1 cellular context compared by ENCODE assay signal in the genomic region with DNA sequence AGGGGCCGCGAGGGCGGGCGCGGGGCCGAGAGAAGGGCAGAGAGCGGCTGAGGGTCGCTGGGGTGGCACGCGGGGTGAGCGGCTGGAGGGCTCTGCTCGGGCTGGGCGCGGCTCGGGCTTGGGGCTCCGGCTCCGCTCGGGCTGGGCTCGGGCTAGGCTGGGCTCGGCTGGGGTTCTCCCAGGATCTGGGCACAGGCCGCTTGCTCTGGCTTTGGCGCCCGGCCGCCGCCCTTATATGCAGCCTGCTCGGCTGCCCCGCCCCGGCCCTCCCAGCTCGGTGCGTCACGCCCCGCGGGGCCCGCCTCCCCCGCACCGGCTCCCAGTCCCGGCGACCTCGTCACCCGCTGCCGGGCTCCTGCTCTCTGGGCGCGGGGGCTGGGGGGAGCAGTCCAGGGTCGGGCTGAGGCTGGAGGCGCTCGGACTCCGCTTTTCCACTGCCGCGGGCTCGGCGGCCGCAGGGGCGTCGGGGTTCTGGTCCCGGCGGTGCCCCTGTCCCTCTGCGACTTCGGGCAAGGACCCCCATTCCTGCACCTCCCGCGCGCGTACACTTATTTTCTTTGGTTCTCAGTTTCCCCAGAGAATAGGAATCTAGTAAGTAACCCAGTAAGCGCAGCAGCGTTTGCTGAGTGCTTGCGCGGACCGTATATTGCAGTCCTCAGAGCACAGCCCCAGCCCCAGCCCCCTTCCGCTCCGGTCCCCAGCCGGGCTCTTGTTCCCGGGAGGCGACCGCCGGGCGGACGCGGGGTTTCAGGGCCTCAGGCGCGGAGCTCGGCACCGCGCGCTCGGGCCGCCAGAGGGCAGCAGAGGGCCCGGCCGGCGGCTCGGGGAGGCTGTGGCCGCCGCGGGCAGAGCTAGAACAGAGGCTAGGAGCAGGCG.
TF ChIP-seq lines count a peak whose summit lies in the region.

A gene with protein sequence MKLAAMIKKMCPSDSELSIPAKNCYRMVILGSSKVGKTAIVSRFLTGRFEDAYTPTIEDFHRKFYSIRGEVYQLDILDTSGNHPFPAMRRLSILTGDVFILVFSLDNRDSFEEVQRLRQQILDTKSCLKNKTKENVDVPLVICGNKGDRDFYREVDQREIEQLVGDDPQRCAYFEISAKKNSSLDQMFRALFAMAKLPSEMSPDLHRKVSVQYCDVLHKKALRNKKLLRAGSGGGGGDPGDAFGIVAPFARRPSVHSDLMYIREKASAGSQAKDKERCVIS (minus strand): TSS at position 207 of the 876 bp plus-strand sequence. CDS start 214 bp downstream, outside the sequence.

TF ChIP-seq in HepG2, 621 proteins besides CTCF, POLR2A, EP300 and RAD21 (continued from another document and continues in another):
- TF ChIP-seq, protein P1, sequence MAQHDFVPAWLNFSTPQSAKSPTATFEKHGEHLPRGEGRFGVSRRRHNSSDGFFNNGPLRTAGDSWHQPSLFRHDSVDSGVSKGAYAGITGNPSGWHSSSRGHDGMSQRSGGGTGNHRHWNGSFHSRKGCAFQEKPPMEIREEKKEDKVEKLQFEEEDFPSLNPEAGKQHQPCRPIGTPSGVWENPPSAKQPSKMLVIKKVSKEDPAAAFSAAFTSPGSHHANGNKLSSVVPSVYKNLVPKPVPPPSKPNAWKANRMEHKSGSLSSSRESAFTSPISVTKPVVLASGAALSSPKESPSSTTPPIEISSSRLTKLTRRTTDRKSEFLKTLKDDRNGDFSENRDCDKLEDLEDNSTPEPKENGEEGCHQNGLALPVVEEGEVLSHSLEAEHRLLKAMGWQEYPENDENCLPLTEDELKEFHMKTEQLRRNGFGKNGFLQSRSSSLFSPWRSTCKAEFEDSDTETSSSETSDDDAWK (CRISPR knock-in tag; IDR thresholded peaks at IDR 0.05): no peak
- TF ChIP-seq KMT2B (CRISPR knock-in tag; IDR thresholded peaks at IDR 0.05) (no peak), SALL2 (CRISPR knock-in tag; IDR thresholded peaks at IDR 0.05) (peak; percentile 76; the same call in 1 of the 2 replicates), NCOA5 (CRISPR knock-in tag; IDR thresholded peaks at IDR 0.05) (no peak), KLF9 (CRISPR knock-in tag; IDR thresholded peaks at IDR 0.05; ENCODE audit: low read depth) (no peak; the same call in 1 of the 2 replicates), ZNF296 (CRISPR knock-in tag; conservative IDR thresholded peaks at IDR 0.05) (no peak), TAF1 (CRISPR knock-in tag; IDR thresholded peaks at IDR 0.05) (peak; percentile 66), ZNF354B (CRISPR knock-in tag; IDR thresholded peaks at IDR 0.05) (no peak), EEA1 (CRISPR knock-in tag; IDR thresholded peaks at IDR 0.05; ENCODE audit: borderline replicate concordance) (peak; percentile 79; the same call in 1 of the 2 replicates), POLR2AphosphoS2 (IDR thresholded peaks at IDR 0.05; ENCODE audit: low read depth, low read length) (no peak), EHMT2 (IDR thresholded peaks at IDR 0.05; ENCODE audit: borderline replicate concordance, low read depth, low read length) (no peak), CCDC6 (CRISPR knock-in tag; IDR thresholded peaks at IDR 0.05) (peak; percentile 25; the same call in 1 of the 2 replicates), RBM22 (optimal IDR thresholded peaks at IDR 0.05; ENCODE audit: low read length) (no peak), RXRB (CRISPR knock-in tag; IDR thresholded peaks at IDR 0.05; ENCODE audit: borderline replicate concordance) (no peak), EZH2 (conservative IDR thresholded peaks at IDR 0.05; ENCODE audit: low read depth, low read length) (no peak), ZNF431 (CRISPR knock-in tag; IDR thresholded peaks at IDR 0.05; ENCODE audit: borderline replicate concordance, low read depth) (0 out of 2 replicates have a peak, but pooled peaks have one; percentile 23), ZFY (CRISPR knock-in tag; IDR thresholded peaks at IDR 0.05) (peak; percentile 74), ZNF614 (CRISPR knock-in tag; IDR thresholded peaks at IDR 0.05; ENCODE audit: borderline replicate concordance) (no peak), U2AF1 (optimal IDR thresholded peaks at IDR 0.05; ENCODE audit: low read depth, low read length) (no peak), ESRRA (CRISPR knock-in tag; IDR thresholded peaks at IDR 0.05; ENCODE audit: low read depth) (peak; percentile 58), ZNF644 (CRISPR knock-in tag; IDR thresholded peaks at IDR 0.05; ENCODE audit: low read depth) (no peak), HNRNPH1 (optimal IDR thresholded peaks at IDR 0.05; ENCODE audit: low read depth, low read length) (no peak), MED8 (CRISPR knock-in tag; IDR thresholded peaks at IDR 0.05; ENCODE audit: insufficient replicate concordance) (no peak), ZNF138 (CRISPR knock-in tag; IDR thresholded peaks at IDR 0.05; ENCODE audit: low read depth) (no peak), STAT5B (CRISPR knock-in tag; IDR thresholded peaks at IDR 0.05) (no peak), ZNF460 (CRISPR knock-in tag; IDR thresholded peaks at IDR 0.05; ENCODE audit: borderline replicate concordance) (no peak), BHLHE40 (IDR thresholded peaks at IDR 0.05; ENCODE audit: low read length) (no peak; the same call in none of the 2 replicates), NR3C1 (CRISPR knock-in tag; IDR thresholded peaks at IDR 0.05) (no peak), ZBTB38 (CRISPR knock-in tag; IDR thresholded peaks at IDR 0.05) (0 out of 2 replicates have a peak, but pooled peaks have one; percentile 15), ZFP62 (CRISPR knock-in tag; IDR thresholded peaks at IDR 0.05) (no peak), CHD4 (IDR thresholded peaks at IDR 0.05; ENCODE audit: borderline replicate concordance, low read length) (no peak), ZNF3 (CRISPR knock-in tag; IDR thresholded peaks at IDR 0.05) (no peak), NFKB2 (CRISPR knock-in tag; IDR thresholded peaks at IDR 0.05; ENCODE audit: borderline replicate concordance) (no peak), JUNB (CRISPR knock-in tag; IDR thresholded peaks at IDR 0.05; ENCODE audit: borderline replicate concordance) (no peak), ZNF572 (CRISPR knock-in tag; IDR thresholded peaks at IDR 0.05) (no peak)
- TF ChIP-seq, protein P2, sequence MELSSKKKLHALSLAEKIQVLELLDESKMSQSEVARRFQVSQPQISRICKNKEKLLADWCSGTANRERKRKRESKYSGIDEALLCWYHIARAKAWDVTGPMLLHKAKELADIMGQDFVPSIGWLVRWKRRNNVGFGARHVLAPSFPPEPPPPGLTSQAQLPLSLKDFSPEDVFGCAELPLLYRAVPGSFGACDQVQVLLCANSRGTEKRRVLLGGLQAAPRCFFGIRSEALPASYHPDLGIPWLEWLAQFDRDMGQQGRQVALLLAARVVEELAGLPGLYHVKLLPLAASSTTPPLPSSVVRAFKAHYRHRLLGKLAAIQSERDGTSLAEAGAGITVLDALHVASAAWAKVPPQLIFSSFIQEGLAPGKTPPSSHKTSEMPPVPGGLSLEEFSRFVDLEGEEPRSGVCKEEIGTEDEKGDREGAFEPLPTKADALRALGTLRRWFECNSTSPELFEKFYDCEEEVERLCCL (CRISPR knock-in tag; IDR thresholded peaks at IDR 0.05; ENCODE audit: borderline replicate concordance): no peak
- TF ChIP-seq, protein P3, sequence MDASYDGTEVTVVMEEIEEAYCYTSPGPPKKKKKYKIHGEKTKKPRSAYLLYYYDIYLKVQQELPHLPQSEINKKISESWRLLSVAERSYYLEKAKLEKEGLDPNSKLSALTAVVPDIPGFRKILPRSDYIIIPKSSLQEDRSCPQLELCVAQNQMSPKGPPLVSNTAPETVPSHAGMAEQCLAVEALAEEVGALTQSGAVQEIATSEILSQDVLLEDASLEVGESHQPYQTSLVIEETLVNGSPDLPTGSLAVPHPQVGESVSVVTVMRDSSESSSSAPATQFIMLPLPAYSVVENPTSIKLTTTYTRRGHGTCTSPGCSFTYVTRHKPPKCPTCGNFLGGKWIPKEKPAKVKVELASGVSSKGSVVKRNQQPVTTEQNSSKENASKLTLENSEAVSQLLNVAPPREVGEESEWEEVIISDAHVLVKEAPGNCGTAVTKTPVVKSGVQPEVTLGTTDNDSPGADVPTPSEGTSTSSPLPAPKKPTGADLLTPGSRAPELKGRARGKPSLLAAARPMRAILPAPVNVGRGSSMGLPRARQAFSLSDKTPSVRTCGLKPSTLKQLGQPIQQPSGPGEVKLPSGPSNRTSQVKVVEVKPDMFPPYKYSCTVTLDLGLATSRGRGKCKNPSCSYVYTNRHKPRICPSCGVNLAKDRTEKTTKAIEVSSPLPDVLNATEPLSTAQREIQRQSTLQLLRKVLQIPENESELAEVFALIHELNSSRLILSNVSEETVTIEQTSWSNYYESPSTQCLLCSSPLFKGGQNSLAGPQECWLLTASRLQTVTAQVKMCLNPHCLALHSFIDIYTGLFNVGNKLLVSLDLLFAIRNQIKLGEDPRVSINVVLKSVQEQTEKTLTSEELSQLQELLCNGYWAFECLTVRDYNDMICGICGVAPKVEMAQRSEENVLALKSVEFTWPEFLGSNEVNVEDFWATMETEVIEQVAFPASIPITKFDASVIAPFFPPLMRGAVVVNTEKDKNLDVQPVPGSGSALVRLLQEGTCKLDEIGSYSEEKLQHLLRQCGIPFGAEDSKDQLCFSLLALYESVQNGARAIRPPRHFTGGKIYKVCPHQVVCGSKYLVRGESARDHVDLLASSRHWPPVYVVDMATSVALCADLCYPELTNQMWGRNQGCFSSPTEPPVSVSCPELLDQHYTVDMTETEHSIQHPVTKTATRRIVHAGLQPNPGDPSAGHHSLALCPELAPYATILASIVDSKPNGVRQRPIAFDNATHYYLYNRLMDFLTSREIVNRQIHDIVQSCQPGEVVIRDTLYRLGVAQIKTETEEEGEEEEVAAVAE (CRISPR knock-in tag; IDR thresholded peaks at IDR 0.05; ENCODE audit: borderline replicate concordance): no peak
- TF ChIP-seq, protein P4, sequence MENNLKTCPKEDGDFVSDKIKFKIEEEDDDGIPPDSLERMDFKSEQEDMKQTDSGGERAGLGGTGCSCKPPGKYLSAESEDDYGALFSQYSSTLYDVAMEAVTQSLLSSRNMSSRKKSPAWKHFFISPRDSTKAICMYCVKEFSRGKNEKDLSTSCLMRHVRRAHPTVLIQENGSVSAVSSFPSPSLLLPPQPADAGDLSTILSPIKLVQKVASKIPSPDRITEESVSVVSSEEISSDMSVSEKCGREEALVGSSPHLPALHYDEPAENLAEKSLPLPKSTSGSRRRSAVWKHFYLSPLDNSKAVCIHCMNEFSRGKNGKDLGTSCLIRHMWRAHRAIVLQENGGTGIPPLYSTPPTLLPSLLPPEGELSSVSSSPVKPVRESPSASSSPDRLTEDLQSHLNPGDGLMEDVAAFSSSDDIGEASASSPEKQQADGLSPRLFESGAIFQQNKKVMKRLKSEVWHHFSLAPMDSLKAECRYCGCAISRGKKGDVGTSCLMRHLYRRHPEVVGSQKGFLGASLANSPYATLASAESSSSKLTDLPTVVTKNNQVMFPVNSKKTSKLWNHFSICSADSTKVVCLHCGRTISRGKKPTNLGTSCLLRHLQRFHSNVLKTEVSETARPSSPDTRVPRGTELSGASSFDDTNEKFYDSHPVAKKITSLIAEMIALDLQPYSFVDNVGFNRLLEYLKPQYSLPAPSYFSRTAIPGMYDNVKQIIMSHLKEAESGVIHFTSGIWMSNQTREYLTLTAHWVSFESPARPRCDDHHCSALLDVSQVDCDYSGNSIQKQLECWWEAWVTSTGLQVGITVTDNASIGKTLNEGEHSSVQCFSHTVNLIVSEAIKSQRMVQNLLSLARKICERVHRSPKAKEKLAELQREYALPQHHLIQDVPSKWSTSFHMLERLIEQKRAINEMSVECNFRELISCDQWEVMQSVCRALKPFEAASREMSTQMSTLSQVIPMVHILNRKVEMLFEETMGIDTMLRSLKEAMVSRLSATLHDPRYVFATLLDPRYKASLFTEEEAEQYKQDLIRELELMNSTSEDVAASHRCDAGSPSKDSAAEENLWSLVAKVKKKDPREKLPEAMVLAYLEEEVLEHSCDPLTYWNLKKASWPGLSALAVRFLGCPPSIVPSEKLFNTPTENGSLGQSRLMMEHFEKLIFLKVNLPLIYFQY (CRISPR knock-in tag; IDR thresholded peaks at IDR 0.05; ENCODE audit: borderline replicate concordance): peak; percentile 49; the same call in 1 of the 2 replicates
- TF ChIP-seq, protein P5, sequence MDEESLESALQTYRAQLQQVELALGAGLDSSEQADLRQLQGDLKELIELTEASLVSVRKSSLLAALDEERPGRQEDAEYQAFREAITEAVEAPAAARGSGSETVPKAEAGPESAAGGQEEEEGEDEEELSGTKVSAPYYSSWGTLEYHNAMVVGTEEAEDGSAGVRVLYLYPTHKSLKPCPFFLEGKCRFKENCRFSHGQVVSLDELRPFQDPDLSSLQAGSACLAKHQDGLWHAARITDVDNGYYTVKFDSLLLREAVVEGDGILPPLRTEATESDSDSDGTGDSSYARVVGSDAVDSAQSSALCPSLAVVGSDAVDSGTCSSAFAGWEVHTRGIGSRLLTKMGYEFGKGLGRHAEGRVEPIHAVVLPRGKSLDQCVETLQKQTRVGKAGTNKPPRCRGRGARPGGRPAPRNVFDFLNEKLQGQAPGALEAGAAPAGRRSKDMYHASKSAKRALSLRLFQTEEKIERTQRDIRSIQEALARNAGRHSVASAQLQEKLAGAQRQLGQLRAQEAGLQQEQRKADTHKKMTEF (CRISPR knock-in tag; IDR thresholded peaks at IDR 0.05): peak; percentile 49; the same call in 1 of the 2 replicates
- TF ChIP-seq, protein P6, sequence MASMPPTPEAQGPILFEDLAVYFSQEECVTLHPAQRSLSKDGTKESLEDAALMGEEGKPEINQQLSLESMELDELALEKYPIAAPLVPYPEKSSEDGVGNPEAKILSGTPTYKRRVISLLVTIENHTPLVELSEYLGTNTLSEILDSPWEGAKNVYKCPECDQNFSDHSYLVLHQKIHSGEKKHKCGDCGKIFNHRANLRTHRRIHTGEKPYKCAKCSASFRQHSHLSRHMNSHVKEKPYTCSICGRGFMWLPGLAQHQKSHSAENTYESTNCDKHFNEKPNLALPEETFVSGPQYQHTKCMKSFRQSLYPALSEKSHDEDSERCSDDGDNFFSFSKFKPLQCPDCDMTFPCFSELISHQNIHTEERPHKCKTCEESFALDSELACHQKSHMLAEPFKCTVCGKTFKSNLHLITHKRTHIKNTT (CRISPR knock-in tag; IDR thresholded peaks at IDR 0.05): no peak
- TF ChIP-seq, protein P7, sequence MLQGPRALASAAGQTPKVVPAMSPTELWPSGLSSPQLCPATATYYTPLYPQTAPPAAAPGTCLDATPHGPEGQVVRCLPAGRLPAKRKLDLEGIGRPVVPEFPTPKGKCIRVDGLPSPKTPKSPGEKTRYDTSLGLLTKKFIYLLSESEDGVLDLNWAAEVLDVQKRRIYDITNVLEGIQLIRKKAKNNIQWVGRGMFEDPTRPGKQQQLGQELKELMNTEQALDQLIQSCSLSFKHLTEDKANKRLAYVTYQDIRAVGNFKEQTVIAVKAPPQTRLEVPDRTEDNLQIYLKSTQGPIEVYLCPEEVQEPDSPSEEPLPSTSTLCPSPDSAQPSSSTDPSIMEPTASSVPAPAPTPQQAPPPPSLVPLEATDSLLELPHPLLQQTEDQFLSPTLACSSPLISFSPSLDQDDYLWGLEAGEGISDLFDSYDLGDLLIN (CRISPR knock-in tag; IDR thresholded peaks at IDR 0.05; ENCODE audit: borderline replicate concordance): 0 out of 2 replicates have a peak, but pooled peaks have one; percentile 4
- TF ChIP-seq, protein P8, sequence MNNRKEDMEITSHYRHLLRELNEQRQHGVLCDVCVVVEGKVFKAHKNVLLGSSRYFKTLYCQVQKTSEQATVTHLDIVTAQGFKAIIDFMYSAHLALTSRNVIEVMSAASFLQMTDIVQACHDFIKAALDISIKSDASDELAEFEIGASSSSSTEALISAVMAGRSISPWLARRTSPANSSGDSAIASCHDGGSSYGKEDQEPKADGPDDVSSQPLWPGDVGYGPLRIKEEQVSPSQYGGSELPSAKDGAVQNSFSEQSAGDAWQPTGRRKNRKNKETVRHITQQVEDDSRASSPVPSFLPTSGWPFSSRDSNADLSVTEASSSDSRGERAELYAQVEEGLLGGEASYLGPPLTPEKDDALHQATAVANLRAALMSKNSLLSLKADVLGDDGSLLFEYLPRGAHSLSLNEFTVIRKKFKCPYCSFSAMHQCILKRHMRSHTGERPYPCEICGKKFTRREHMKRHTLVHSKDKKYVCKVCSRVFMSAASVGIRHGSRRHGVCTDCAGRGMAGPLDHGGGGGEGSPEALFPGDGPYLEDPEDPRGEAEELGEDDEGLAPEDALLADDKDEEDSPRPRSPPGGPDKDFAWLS (CRISPR knock-in tag; IDR thresholded peaks at IDR 0.05; ENCODE audit: borderline replicate concordance): no peak
